In genomic region chr2:241159116-241159515, GRCh38 we compare ENCODE assay signal across 23 cellular contexts.
"Had no signal": no experiment of that assay in that cellular context is flagged by ENCODE, and none has a peak within 500 bp of the region (broad histone marks: within the 10 kb centered on the region; RNA-seq: fewer than 3 reads in every experiment).

No MANE protein-coding gene starts in this region.

- H3K4me3 Mint-ChIP-seq: activated CD8-positive, alpha-beta memory T cell treated with anti-CD3 and anti-CD28 coated beads, Interleukin-2, amount 10 ng/mL, durations not matched to agents 7 days and 5 days; activated naive CD8-positive, alpha-beta T cell treated with anti-CD3 and anti-CD28 coated beads, Interleukin-2, amount 10 ng/mL, durations not matched to agents 7 days and 5 days; WTC11 had no signal

- ATAC-seq: activated CD8-positive, alpha-beta memory T cell treated with anti-CD3 and anti-CD28 coated beads, Interleukin-2, amount 10 ng/mL, durations not matched to agents 7 days and 5 days; SK-N-SH treated with all-trans-retinoic acid at 6 μM for 48 hours; WTC11 had no signal

- H3K9me3 Mint-ChIP-seq: activated naive CD8-positive, alpha-beta T cell treated with anti-CD3 and anti-CD28 coated beads, Interleukin-2, amount 10 ng/mL, durations not matched to agents 7 days and 5 days; WTC11 had no signal

- H3K27me3 Mint-ChIP-seq: activated CD8-positive, alpha-beta memory T cell treated with anti-CD3 and anti-CD28 coated beads, Interleukin-2, amount 10 ng/mL, durations not matched to agents 7 days and 5 days; activated naive CD8-positive, alpha-beta T cell treated with anti-CD3 and anti-CD28 coated beads, Interleukin-2, amount 10 ng/mL, durations not matched to agents 7 days and 5 days had no signal

- DNase-seq: activated CD4-positive, alpha-beta T cell treated with anti-CD3 and anti-CD28 coated beads for 48 hours; activated CD4-positive, alpha-beta T cell treated with anti-CD3 and anti-CD28 coated beads, Interleukin-2, amount 50 U/mL, for 4 hours; activated CD4-positive, CD25-positive, alpha-beta regulatory T cell treated with anti-CD3 and anti-CD28 coated beads, Interleukin-2, amount 50 U/mL, for 72 hours; activated CD8-positive, alpha-beta memory T cell treated with anti-CD3 and anti-CD28 coated beads, Interleukin-2, amount 10 ng/mL, durations not matched to agents 7 days and 5 days; activated effector memory CD4-positive, alpha-beta T cell treated with Interleukin-2 at 50 U/mL for 16 hours; activated naive CD4-positive, alpha-beta T cell; activated naive CD8-positive, alpha-beta T cell treated with anti-CD3 and anti-CD28 coated beads, Interleukin-2, amount 10 ng/mL, durations not matched to agents 7 days and 5 days; adrenal gland; anterior cingulate cortex; IMR-90; Kasumi-1; KBM-7; NCI-H1105 treated with DMSO at 0.1 percent for 48 hours; NCI-H1436 treated with DMSO at 0.1 percent for 48 hours; NCI-H187; NCI-H2081; NCI-H510A treated with DMSO at 0.1 percent for 48 hours; Peyer's patch; Right ventricle myocardium superior; SJCRH30; SW 1271 had no signal

- H3K27ac Mint-ChIP-seq: activated CD8-positive, alpha-beta memory T cell treated with anti-CD3 and anti-CD28 coated beads, Interleukin-2, amount 10 ng/mL, durations not matched to agents 7 days and 5 days; activated naive CD8-positive, alpha-beta T cell treated with anti-CD3 and anti-CD28 coated beads, Interleukin-2, amount 10 ng/mL, durations not matched to agents 7 days and 5 days; WTC11 had no signal
